In the genomic region with DNA sequence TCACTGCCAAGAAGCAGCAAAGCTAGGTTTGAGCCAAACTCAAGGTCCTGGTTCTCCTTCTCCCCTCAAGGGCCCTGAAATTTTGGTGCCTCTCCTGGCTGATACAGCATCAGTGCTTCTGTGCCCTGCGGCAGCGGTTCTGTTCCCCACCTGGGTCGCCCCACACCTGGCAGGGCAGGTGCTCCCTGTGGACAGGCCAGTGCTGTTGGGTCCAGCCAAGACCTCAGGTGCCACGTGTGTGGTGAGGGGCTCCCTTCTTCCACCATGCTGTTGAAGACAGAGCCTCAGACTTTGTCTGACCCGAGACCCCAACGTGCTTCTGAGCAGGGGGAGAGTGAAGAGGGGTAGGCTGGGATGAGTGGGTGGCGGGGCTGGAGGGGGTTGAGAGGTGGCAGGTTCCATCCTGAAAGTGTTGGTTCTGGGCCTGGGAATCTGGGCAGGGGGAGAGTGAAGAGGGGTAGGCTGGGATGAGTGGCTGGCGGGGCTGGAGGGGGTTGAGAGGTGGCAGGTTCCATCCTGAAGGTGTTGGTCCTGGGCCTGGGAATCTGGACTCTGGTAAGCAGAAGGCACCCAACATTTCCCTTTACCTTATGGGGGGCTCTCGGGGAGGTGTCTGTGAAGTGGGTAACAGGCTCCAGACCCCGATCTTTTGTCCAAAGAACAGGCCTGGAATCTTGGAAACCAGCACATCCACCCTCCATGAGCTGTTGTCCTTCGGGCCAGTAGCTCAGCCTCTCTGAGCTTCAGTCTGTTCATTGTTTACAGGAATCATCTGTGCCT, we compare ENCODE assay signal across 1 cellular context.
TF ChIP-seq lines count a peak whose summit lies in the region.

No MANE protein-coding gene starts in this region.

TF ChIP-seq in H1, 55 proteins besides CTCF, POLR2A, EP300 and RAD21:
- no peak for TF ChIP-seq RNF2 (IDR thresholded peaks at IDR 0.05; ENCODE audit: borderline replicate concordance, low read depth, low read length, missing control alignments, poor library complexity, severe bottlenecking)
- TF ChIP-seq, protein P1, sequence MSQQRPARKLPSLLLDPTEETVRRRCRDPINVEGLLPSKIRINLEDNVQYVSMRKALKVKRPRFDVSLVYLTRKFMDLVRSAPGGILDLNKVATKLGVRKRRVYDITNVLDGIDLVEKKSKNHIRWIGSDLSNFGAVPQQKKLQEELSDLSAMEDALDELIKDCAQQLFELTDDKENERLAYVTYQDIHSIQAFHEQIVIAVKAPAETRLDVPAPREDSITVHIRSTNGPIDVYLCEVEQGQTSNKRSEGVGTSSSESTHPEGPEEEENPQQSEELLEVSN (IDR thresholded peaks at IDR 0.05): no peak
- TF ChIP-seq SIN3A (conservative IDR thresholded peaks at IDR 0.05 in 1 of 2, IDR thresholded peaks at IDR 0.05 in 1 of 2; ENCODE audit: low read depth in 1 of 2, low read length in 2 of 2): no peak
- TF ChIP-seq PHF8 (conservative IDR thresholded peaks at IDR 0.05; ENCODE audit: low read depth, low read length): no peak
- no peak for TF ChIP-seq TCF12 (IDR thresholded peaks at IDR 0.05; ENCODE audit: low read depth, low read length)
- no peak for TF ChIP-seq JUN (IDR thresholded peaks at IDR 0.05; ENCODE audit: low read depth, low read length)
